In genomic region chr11:114399490-114399889, GRCh38 we compare ENCODE assay signal across 8 cellular contexts. TPM values are rescaled to one million over a fixed set of nuclear protein-coding genes. Genes with fewer than 3 reads are reported as not detected.
DNase-seq lines count a peak whose midpoint lies in the region; FAIRE-seq and TF ChIP-seq lines count a peak whose summit lies in the region.

No MANE protein-coding gene starts in this region.

- no peak for TF ChIP-seq CTCF in keratinocyte (optimal IDR thresholded peaks at IDR 0.05 in 1 of 3, IDR thresholded peaks at IDR 0.05 in 1 of 3, conservative IDR thresholded peaks at IDR 0.05 in 1 of 3; ENCODE audit: extremely low read depth in 1 of 3, insufficient read depth in 2 of 3, low read length in 3 of 3)

- H3K4me3 ChIP-seq in keratinocyte (ENCODE audit: control insufficient read depth in 2 of 3, extremely low read depth in 1 of 3, insufficient read depth in 2 of 3, low read depth in 1 of 3, low read length in 3 of 3) = peak overlapping the region; percentile 61 to 89 (median 76)
- peak overlapping the region; percentile 87 to 98 (median 90) for H3K4me3 ChIP-seq in subcutaneous abdominal adipose tissue (ENCODE audit: low read depth in 1 of 5, low read length in 5 of 5)

- peak overlapping the region; percentile 100 for H3K9ac ChIP-seq in keratinocyte (ENCODE audit: control insufficient read depth, extremely low read depth, insufficient read depth, low read length)
- peak overlapping the region; percentile 95 to 99 (median 98) for H3K9ac ChIP-seq in subcutaneous abdominal adipose tissue (ENCODE audit: low read length in 5 of 5)

- FAIRE-seq in keratinocyte (lab: Jason Lieb, UNC) = peak; percentile 62

- H3K27me3 ChIP-seq in keratinocyte (ENCODE audit: control insufficient read depth, extremely low read depth, insufficient read depth, low read length) (no peaks in the 10 kb centered on the region), subcutaneous abdominal adipose tissue (ENCODE audit: control insufficient read depth in 5 of 5, insufficient read depth in 4 of 5, low read length in 5 of 5) (no peaks in the 10 kb centered on the region)

- H3K27me3 Mint-ChIP-seq in activated naive CD8-positive, alpha-beta T cell treated with anti-CD3 and anti-CD28 coated beads for 36 hours = no peaks in the 10 kb centered on the region

- no peaks in the 10 kb centered on the region for H3K9me3 Mint-ChIP-seq in activated naive CD8-positive, alpha-beta T cell treated with anti-CD3 and anti-CD28 coated beads for 36 hours

- peaks cover 51% of the 10 kb centered on the region for H3K79me2 ChIP-seq in keratinocyte (ENCODE audit: control insufficient read depth, insufficient read depth, low read length)

- H3K9me1 ChIP-seq in keratinocyte (ENCODE audit: control insufficient read depth, extremely low read depth, insufficient read depth, low read length) = no peaks in the 10 kb centered on the region

- H3K4me1 Mint-ChIP-seq in activated naive CD8-positive, alpha-beta T cell treated with anti-CD3 and anti-CD28 coated beads for 36 hours = peaks cover 33% of the 10 kb centered on the region

- peaks cover 21% of the 10 kb centered on the region for H3K4me1 ChIP-seq in keratinocyte (ENCODE audit: control insufficient read depth, extremely low read depth, insufficient read depth, low read length)
- H3K4me1 ChIP-seq in subcutaneous abdominal adipose tissue (ENCODE audit: control insufficient read depth in 5 of 5, insufficient read depth in 5 of 5, low read length in 5 of 5) = peaks cover 0 to 28% (median 24%) of the 10 kb centered on the region in 5 donors

- peak overlapping the region; percentile 92 for H2AFZ ChIP-seq in keratinocyte (ENCODE audit: control insufficient read depth, low read length)

- H3K27ac ChIP-seq in keratinocyte (ENCODE audit: control insufficient read depth, insufficient read depth, low read length) = peak overlapping the region; percentile 98
- peak overlapping the region; percentile 99 for H3K27ac ChIP-seq in subcutaneous abdominal adipose tissue (ENCODE audit: low read depth, low read length)

- peak overlapping the region; percentile 99 for H3K4me2 ChIP-seq in keratinocyte (ENCODE audit: control insufficient read depth, extremely low read depth, insufficient read depth, low read depth, low read length)

- peak; percentile 6 for DNase-seq in NCI-H2227 (lab: John Stamatoyannopoulos, UW; ENCODE audit: unreplicated experiment)
- DNase-seq in NCI-H2227 treated with DMSO at 0.1 percent for 48 hours (lab: John Stamatoyannopoulos, UW) = no peak
- no peak for DNase-seq in activated naive CD8-positive, alpha-beta T cell treated with anti-CD3 and anti-CD28 coated beads for 36 hours
- DNase-seq in keratinocyte (ENCODE audit: low read depth, low spot score) = no peak
- no peak for DNase-seq in H4 (ENCODE audit: low spot score)
- no peak for DNase-seq in NCI-H1930 (lab: John Stamatoyannopoulos, UW)
- no peak for DNase-seq in midbrain (lab: John Stamatoyannopoulos, UW)

- H4K20me1 ChIP-seq in keratinocyte (ENCODE audit: control insufficient read depth, extremely low read depth, insufficient read depth, low read length) = no peaks in the 10 kb centered on the region

- H3K36me3 Mint-ChIP-seq in activated naive CD8-positive, alpha-beta T cell treated with anti-CD3 and anti-CD28 coated beads for 36 hours = peaks cover 29% of the 10 kb centered on the region

- dilution Hi-C loops in keratinocyte (cut with MboI; ENCODE audit: extremely low pct_ligation_motif_present, low sequenced_read_pairs) = no loop called here

- no peaks in the 10 kb centered on the region for H3K9me3 ChIP-seq in keratinocyte (ENCODE audit: control insufficient read depth, low read depth, low read length)
- H3K9me3 ChIP-seq in subcutaneous abdominal adipose tissue (ENCODE audit: control insufficient read depth in 5 of 5, low read length in 5 of 5) = no peaks in the 10 kb centered on the region

- peak overlapping the region; percentile 98 for H3K27ac Mint-ChIP-seq in activated naive CD8-positive, alpha-beta T cell treated with anti-CD3 and anti-CD28 coated beads for 36 hours

- H3K4me3 Mint-ChIP-seq in activated naive CD8-positive, alpha-beta T cell treated with anti-CD3 and anti-CD28 coated beads for 36 hours = peak overlapping the region; percentile 89

- H3K36me3 ChIP-seq in keratinocyte (ENCODE audit: control insufficient read depth in 2 of 2, extremely low read depth in 1 of 2, insufficient read depth in 2 of 2, low read length in 2 of 2) (peaks cover 0 to 2% of the 10 kb centered on the region in 2 experiments), subcutaneous abdominal adipose tissue (ENCODE audit: control insufficient read depth in 5 of 5, insufficient read depth in 5 of 5, low read length in 5 of 5) (peaks cover 0 to 4% (median 0%) of the 10 kb centered on the region in 5 donors)

RNA-seq across cellular contexts. Expression of gene C11orf71, which starts 0.8 kb away (rescaled TPM):
- total RNA-seq in activated naive CD8-positive, alpha-beta T cell treated with anti-CD3 and anti-CD28 coated beads for 36 hours = 1 to 10 TPM; 5.7 to 6.2 TPM
- polyA plus RNA-seq in keratinocyte = 1.4 to 3.7 TPM (median 2.1 TPM) in 3 replicates
- polyA plus RNA-seq in keratinocyte (2011; ENCODE audit: low read depth) = 1.6 TPM
- 1.2 and 2.0 TPM in 2 replicates for polyA plus RNA-seq in keratinocyte (2011; cell fraction: cytosol; rRNA removed)
- 2.2 and 2.5 TPM in 2 replicates for polyA plus RNA-seq in keratinocyte (2011; cell fraction: nucleus; rRNA removed)
- polyA plus RNA-seq in keratinocyte (2012; ENCODE audit: low replicate concordance) = 1.00 and 2.5 TPM in 2 replicates
- polyA minus RNA-seq in keratinocyte = 0.99 to 1.6 TPM (median 1.3 TPM) in 3 replicates
- not detected for polyA minus RNA-seq in keratinocyte (2011; cell fraction: cytosol; rRNA and poly(A)+ RNA removed)
- 1.3 and 1.6 TPM in 2 replicates for polyA minus RNA-seq in keratinocyte (2011; cell fraction: nucleus; rRNA and poly(A)+ RNA removed)
- 5.8 and 7.9 TPM in 2 replicates for total RNA-seq in H4 (2014; rRNA removed; shearing (Covaris generic))

RNA-seq across cellular contexts. Expression of gene RBM7, which starts 1.0 kb away (rescaled TPM):
- total RNA-seq in activated naive CD8-positive, alpha-beta T cell treated with anti-CD3 and anti-CD28 coated beads for 36 hours = 10 to 100 TPM; 45.4 to 47.3 TPM
- polyA plus RNA-seq in keratinocyte = 21.6 to 38.2 TPM (median 34.0 TPM) in 3 replicates
- polyA plus RNA-seq in keratinocyte (2011; ENCODE audit: low read depth) = 35.7 TPM
- polyA plus RNA-seq in keratinocyte (2011; cell fraction: cytosol; rRNA removed) = 14.7 and 36.7 TPM in 2 replicates
- 16.4 and 21.3 TPM in 2 replicates for polyA plus RNA-seq in keratinocyte (2011; cell fraction: nucleus; rRNA removed)
- polyA plus RNA-seq in keratinocyte (2012; ENCODE audit: low replicate concordance) = 27.2 and 39.0 TPM in 2 replicates
- polyA minus RNA-seq in keratinocyte = 12.4 to 68.6 TPM (median 38.4 TPM) in 3 replicates
- 29.9 TPM for polyA minus RNA-seq in keratinocyte (2011; cell fraction: cytosol; rRNA and poly(A)+ RNA removed)
- polyA minus RNA-seq in keratinocyte (2011; cell fraction: nucleus; rRNA and poly(A)+ RNA removed) = 10.2 and 38.6 TPM in 2 replicates
- total RNA-seq in H4 (2014; rRNA removed; shearing (Covaris generic)) = 55.1 and 59.9 TPM in 2 replicates

RNA-seq across cellular contexts. Expression of gene REXO2, which starts 39.8 kb away (rescaled TPM):
- 10 to 100 TPM; 68.9 to 71.7 TPM for total RNA-seq in activated naive CD8-positive, alpha-beta T cell treated with anti-CD3 and anti-CD28 coated beads for 36 hours
- polyA plus RNA-seq in keratinocyte = 250 to 381 TPM (median 270 TPM) in 3 replicates
- polyA plus RNA-seq in keratinocyte (2011; ENCODE audit: low read depth) = 185 TPM
- 234 and 465 TPM in 2 replicates for polyA plus RNA-seq in keratinocyte (2011; cell fraction: cytosol; rRNA removed)
- polyA plus RNA-seq in keratinocyte (2011; cell fraction: nucleus; rRNA removed) = 178 and 257 TPM in 2 replicates
- 158 and 191 TPM in 2 replicates for polyA plus RNA-seq in keratinocyte (2012; ENCODE audit: low replicate concordance)
- 24.1 to 89.5 TPM (median 55.5 TPM) in 3 replicates for polyA minus RNA-seq in keratinocyte
- polyA minus RNA-seq in keratinocyte (2011; cell fraction: cytosol; rRNA and poly(A)+ RNA removed) = 243 TPM
- 37.0 and 65.9 TPM in 2 replicates for polyA minus RNA-seq in keratinocyte (2011; cell fraction: nucleus; rRNA and poly(A)+ RNA removed)
- 166 and 175 TPM in 2 replicates for total RNA-seq in H4 (2014; rRNA removed; shearing (Covaris generic))
